8 cellular contexts compared by ENCODE assay signal in the genomic region with DNA sequence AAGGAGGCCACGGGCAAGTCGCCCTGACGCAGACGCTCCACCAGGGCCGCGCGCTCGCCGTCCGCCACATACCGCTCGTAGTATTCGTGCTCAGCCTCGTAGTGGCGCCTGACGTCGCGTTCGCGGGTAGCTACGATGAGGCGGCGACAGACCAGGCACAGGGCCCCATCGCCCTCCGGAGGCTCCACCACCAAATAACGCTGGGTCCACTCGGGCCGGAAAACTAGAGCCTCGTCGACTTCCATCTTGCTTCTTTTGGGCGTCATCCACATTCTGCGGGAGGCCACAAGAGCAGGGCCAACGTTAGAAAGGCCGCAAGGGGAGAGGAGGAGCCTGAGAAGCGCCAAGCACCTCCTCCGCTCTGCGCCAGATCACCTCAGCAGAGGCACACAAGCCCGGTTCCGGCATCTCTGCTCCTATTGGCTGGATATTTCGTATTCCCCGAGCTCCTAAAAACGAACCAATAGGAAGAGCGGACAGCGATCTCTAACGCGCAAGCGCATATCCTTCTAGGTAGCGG. TPM values are rescaled to one million over a fixed set of nuclear protein-coding genes. Genes with fewer than 3 reads are reported as not detected.
DNase-seq lines count a peak whose midpoint lies in the region; ATAC-seq lines count a peak whose summit lies in the region.

EPM2AIP1 (minus strand) TSS at position 326 of the 520 bp plus-strand sequence; CDS start at position 272, 54 bp downstream.

- peak within 1 kb of the TSS; percentile 85 for H3K4me2 ChIP-seq in BLaER1

- H3K4me1 ChIP-seq in BLaER1 = peaks cover 49% of the 10 kb centered on the region

- H3K27me3 Mint-ChIP-seq in activated T-cell treated with anti-CD3 and anti-CD28 coated beads, Interleukin-2, amount 50 U/mL, for 24 hours = no peaks in the 10 kb centered on the region

- H4K20me1 ChIP-seq in BLaER1 = peaks cover 20% of the 10 kb centered on the region; the same call in 1 of the 2 replicates

- peak; percentile 90 for DNase-seq in activated T-cell treated with anti-CD3 and anti-CD28 coated beads, Interleukin-2, amount 50 U/mL, for 24 hours
- DNase-seq in left cardiac atrium (peak; percentile 98), sciatic nerve (ENCODE audit: low spot score) (no peak), NCI-H345 treated with DMSO at 0.1 percent for 48 hours (lab: John Stamatoyannopoulos, UW; ENCODE audit: unreplicated experiment) (no peak)
- DNase-seq in stimulated activated CD4-positive, alpha-beta T cell treated with anti-CD3 and anti-CD28 coated beads, Interleukin-4, amount 100 ng/mL, for 1 hour = no peak

- peak within 1 kb of the TSS; percentile 93 for H3K27ac ChIP-seq in BLaER1

- H3K9ac ChIP-seq in BLaER1 = peak within 1 kb of the TSS; percentile 87

- H3K4me3 Mint-ChIP-seq in activated T-cell treated with anti-CD3 and anti-CD28 coated beads, Interleukin-2, amount 50 U/mL, for 24 hours = no peak within 1 kb of the TSS

- H3K9me3 ChIP-seq in BLaER1 = peaks cover 24% of the 10 kb centered on the region

- H3K4me1 Mint-ChIP-seq in activated T-cell treated with anti-CD3 and anti-CD28 coated beads, Interleukin-2, amount 50 U/mL, for 24 hours (ENCODE audit: low read depth) = peaks cover 52% of the 10 kb centered on the region

- peaks cover 40% of the 10 kb centered on the region for H3K36me3 Mint-ChIP-seq in activated T-cell treated with anti-CD3 and anti-CD28 coated beads, Interleukin-2, amount 50 U/mL, for 24 hours (ENCODE audit: low read depth)

- H3K27me3 ChIP-seq in BLaER1 = no peaks in the 10 kb centered on the region

- ATAC-seq in GM19324 (IDR thresholded peaks at IDR 0.05; ENCODE audit: low FRiP score, unreplicated experiment) (peak; percentile 91), HG03432 (IDR thresholded peaks at IDR 0.05; ENCODE audit: unreplicated experiment) (peak; percentile 87), left cardiac atrium (peak; percentile 94 to 96), sciatic nerve (peak; percentile 97)

- H3K27ac Mint-ChIP-seq in activated T-cell treated with anti-CD3 and anti-CD28 coated beads, Interleukin-2, amount 50 U/mL, for 24 hours = no peak within 1 kb of the TSS

- peaks cover 66% of the 10 kb centered on the region for H3K36me3 ChIP-seq in BLaER1

- H3K9me3 Mint-ChIP-seq in activated T-cell treated with anti-CD3 and anti-CD28 coated beads, Interleukin-2, amount 50 U/mL, for 24 hours = no peaks in the 10 kb centered on the region

- intact Hi-C loops in left cardiac atrium (cut with DNase I) = no loop called here
- intact Hi-C loops in sciatic nerve (cut with DNase I) = loop anchor here (5.0 kb wide), 1 partner anchor 219 kb away; no protein-coding TSS in a partner anchor

- peak within 1 kb of the TSS; percentile 70 for H3K4me3 ChIP-seq in BLaER1

RNA-seq across cellular contexts. Expression of gene EPM2AIP1, which starts in this region (rescaled TPM):
- total RNA-seq in left cardiac atrium (10 to 100 TPM; 15.3 to 17.1 TPM), sciatic nerve (30.6 TPM)

Comparison
In these comparisons a context has a peak if more than half of its experiments do, and no peak if none do; other contexts are left out.
1. DNase-seq: peak in activated T-cell treated with anti-CD3 and anti-CD28 coated beads, Interleukin-2, amount 50 U/mL, for 24 hours (single experiment) and left cardiac atrium (single experiment); none in sciatic nerve (single experiment), stimulated activated CD4-positive, alpha-beta T cell treated with anti-CD3 and anti-CD28 coated beads, Interleukin-4, amount 100 ng/mL, for 1 hour (single experiment) and NCI-H345 treated with DMSO at 0.1 percent for 48 hours (single experiment).
2. Peak in every context shown above with its lines, with median percentiles within 50 percentile points of each other: ATAC-seq.